Comparison of ENCODE assay signal across 1 cellular context in the genomic region with DNA sequence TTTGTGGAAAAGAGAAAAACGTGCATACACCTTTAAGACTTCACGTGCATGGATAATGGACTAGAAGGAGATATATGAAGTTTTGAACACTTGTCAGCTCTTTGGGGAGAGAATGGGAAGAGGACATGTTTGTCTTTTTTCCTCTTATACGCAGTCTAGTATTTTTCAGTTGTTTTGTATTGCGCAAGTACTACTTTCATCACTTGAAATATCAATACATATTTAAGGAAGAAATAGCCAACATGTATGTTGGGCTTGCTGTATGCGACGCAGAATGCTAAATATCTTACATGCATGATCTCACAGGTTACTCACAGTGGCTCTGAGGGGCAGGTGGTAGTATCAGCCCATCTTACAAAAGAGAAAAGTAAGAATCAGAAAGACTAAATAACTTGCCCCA.
TF ChIP-seq lines count a peak whose summit lies in the region.

No MANE protein-coding gene starts in this region.

TF ChIP-seq in IMR-90, 13 proteins besides CTCF, POLR2A, EP300 and RAD21:
- TF ChIP-seq RCOR1 (IDR thresholded peaks at IDR 0.05; ENCODE audit: insufficient replicate concordance, low read length) (no peak), CEBPB (IDR thresholded peaks at IDR 0.05; ENCODE audit: low read depth, low read length) (peak; percentile 92), SMC3 (IDR thresholded peaks at IDR 0.05; ENCODE audit: low read depth, low read length) (no peak), BHLHE40 (IDR thresholded peaks at IDR 0.05; ENCODE audit: low read depth, low read length) (no peak)
